Comparison of ENCODE assay signal across 1 cellular context in genomic region chrY:20740609-20741008, GRCh38.
TF ChIP-seq lines count a peak whose summit lies in the region.

No MANE protein-coding gene starts in this region.

TF ChIP-seq in SK-N-SH treated with all-trans-retinoic acid at 6 μM for 48 hours, 23 proteins besides CTCF, POLR2A, EP300 and RAD21 (continued from another document):
- TF ChIP-seq, protein P1, sequence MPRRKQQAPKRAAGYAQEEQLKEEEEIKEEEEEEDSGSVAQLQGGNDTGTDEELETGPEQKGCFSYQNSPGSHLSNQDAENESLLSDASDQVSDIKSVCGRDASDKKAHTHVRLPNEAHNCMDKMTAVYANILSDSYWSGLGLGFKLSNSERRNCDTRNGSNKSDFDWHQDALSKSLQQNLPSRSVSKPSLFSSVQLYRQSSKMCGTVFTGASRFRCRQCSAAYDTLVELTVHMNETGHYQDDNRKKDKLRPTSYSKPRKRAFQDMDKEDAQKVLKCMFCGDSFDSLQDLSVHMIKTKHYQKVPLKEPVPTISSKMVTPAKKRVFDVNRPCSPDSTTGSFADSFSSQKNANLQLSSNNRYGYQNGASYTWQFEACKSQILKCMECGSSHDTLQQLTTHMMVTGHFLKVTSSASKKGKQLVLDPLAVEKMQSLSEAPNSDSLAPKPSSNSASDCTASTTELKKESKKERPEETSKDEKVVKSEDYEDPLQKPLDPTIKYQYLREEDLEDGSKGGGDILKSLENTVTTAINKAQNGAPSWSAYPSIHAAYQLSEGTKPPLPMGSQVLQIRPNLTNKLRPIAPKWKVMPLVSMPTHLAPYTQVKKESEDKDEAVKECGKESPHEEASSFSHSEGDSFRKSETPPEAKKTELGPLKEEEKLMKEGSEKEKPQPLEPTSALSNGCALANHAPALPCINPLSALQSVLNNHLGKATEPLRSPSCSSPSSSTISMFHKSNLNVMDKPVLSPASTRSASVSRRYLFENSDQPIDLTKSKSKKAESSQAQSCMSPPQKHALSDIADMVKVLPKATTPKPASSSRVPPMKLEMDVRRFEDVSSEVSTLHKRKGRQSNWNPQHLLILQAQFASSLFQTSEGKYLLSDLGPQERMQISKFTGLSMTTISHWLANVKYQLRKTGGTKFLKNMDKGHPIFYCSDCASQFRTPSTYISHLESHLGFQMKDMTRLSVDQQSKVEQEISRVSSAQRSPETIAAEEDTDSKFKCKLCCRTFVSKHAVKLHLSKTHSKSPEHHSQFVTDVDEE (CRISPR knock-in tag; IDR thresholded peaks at IDR 0.05): no peak
- TF ChIP-seq ESRRG (CRISPR knock-in tag; IDR thresholded peaks at IDR 0.05) (no peak), ZC3H10 (CRISPR knock-in tag; IDR thresholded peaks at IDR 0.05) (no peak)
